ENCODE assay signal across 1 cellular context in genomic region chr20:25718896-25719809, GRCh38.
TF ChIP-seq lines count a peak whose summit lies in the region.
"Not testable (repeated sequence)": the region's sequence is repeated elsewhere in the genome, so short reads cannot be mapped to it uniquely, and the experiment has no call there.

No MANE protein-coding gene starts in this region.

TF ChIP-seq in HepG2, 621 proteins besides CTCF, POLR2A, EP300 and RAD21 (continued from another document and continues in another):
- TF ChIP-seq KMT2B (CRISPR knock-in tag; IDR thresholded peaks at IDR 0.05) (peak; percentile 44; the same call in 1 of the 2 replicates), KDM2A (CRISPR knock-in tag; IDR thresholded peaks at IDR 0.05; ENCODE audit: borderline replicate concordance, low read depth) (peak; percentile 62; the same call in 1 of the 2 replicates), SOX6 (CRISPR knock-in tag; IDR thresholded peaks at IDR 0.05) (peak; percentile 57; the same call in 1 of the 2 replicates), RERE (CRISPR knock-in tag; IDR thresholded peaks at IDR 0.05; ENCODE audit: low read depth) (peak; percentile 23; the same call in 1 of the 2 replicates), SMAD1 (CRISPR knock-in tag; IDR thresholded peaks at IDR 0.05; ENCODE audit: borderline replicate concordance, low read depth) (peak; percentile 49; the same call in 1 of the 2 replicates), HNF4A (CRISPR knock-in tag; IDR thresholded peaks at IDR 0.05) (peak; percentile 17; the same call in 1 of the 2 replicates), ZBTB14 (CRISPR knock-in tag; IDR thresholded peaks at IDR 0.05) (peak; percentile 20; the same call in 1 of the 2 replicates), DRAP1 (CRISPR knock-in tag; IDR thresholded peaks at IDR 0.05) (peak; percentile 24; the same call in 1 of the 2 replicates), ZBTB7A (CRISPR knock-in tag; IDR thresholded peaks at IDR 0.05) (peak; percentile 75), HOXA3 (CRISPR knock-in tag; IDR thresholded peaks at IDR 0.05) (peak; percentile 80), POGZ (CRISPR knock-in tag; IDR thresholded peaks at IDR 0.05) (0 out of 2 replicates have a peak, but pooled peaks have one; percentile 59), ZNF280B (CRISPR knock-in tag; IDR thresholded peaks at IDR 0.05; ENCODE audit: borderline replicate concordance) (0 out of 2 replicates have a peak, but pooled peaks have one; percentile 69), NR1H2 (CRISPR knock-in tag; IDR thresholded peaks at IDR 0.05; ENCODE audit: borderline replicate concordance, low read depth) (0 out of 2 replicates have a peak, but pooled peaks have one; percentile 45), DMAP1 (CRISPR knock-in tag; IDR thresholded peaks at IDR 0.05) (0 out of 2 replicates have a peak, but pooled peaks have one; percentile 33), ZNF331 (CRISPR knock-in tag; IDR thresholded peaks at IDR 0.05) (0 out of 2 replicates have a peak, but pooled peaks have one; percentile 26), MXD4 (CRISPR knock-in tag; IDR thresholded peaks at IDR 0.05) (0 out of 2 replicates have a peak, but pooled peaks have one; percentile 33), SALL1 (CRISPR knock-in tag; IDR thresholded peaks at IDR 0.05) (peak; percentile 64; the same call in 1 of the 2 replicates), SOX5 (CRISPR knock-in tag; IDR thresholded peaks at IDR 0.05; ENCODE audit: borderline replicate concordance) (peak; percentile 4; the same call in 1 of the 2 replicates), HOMEZ (CRISPR knock-in tag; IDR thresholded peaks at IDR 0.05; ENCODE audit: low read depth) (0 out of 2 replicates have a peak, but pooled peaks have one; percentile 45), ZNF550 (CRISPR knock-in tag; IDR thresholded peaks at IDR 0.05; ENCODE audit: borderline replicate concordance) (0 out of 2 replicates have a peak, but pooled peaks have one; percentile 74), GATAD2A (CRISPR knock-in tag; IDR thresholded peaks at IDR 0.05) (0 out of 2 replicates have a peak, but pooled peaks have one; percentile 40), ZNF784 (CRISPR knock-in tag; IDR thresholded peaks at IDR 0.05; ENCODE audit: borderline replicate concordance) (0 out of 2 replicates have a peak, but pooled peaks have one; percentile 39), ZNF687 (CRISPR knock-in tag; IDR thresholded peaks at IDR 0.05) (peak; percentile 65), ZNF292 (CRISPR knock-in tag; IDR thresholded peaks at IDR 0.05; ENCODE audit: borderline replicate concordance, low read depth) (peak; percentile 99; the same call in 1 of the 2 replicates), ZNF407 (CRISPR knock-in tag; IDR thresholded peaks at IDR 0.05; ENCODE audit: not compliant biosample characterization) (peak; percentile 33), ZBTB20 (CRISPR knock-in tag; IDR thresholded peaks at IDR 0.05; ENCODE audit: borderline replicate concordance, low read depth) (0 out of 2 replicates have a peak, but pooled peaks have one; percentile 23)
- TF ChIP-seq SOX6 (IDR thresholded peaks at IDR 0.05): not testable (repeated sequence)
